15 cellular contexts compared by ENCODE assay signal in the genomic region with DNA sequence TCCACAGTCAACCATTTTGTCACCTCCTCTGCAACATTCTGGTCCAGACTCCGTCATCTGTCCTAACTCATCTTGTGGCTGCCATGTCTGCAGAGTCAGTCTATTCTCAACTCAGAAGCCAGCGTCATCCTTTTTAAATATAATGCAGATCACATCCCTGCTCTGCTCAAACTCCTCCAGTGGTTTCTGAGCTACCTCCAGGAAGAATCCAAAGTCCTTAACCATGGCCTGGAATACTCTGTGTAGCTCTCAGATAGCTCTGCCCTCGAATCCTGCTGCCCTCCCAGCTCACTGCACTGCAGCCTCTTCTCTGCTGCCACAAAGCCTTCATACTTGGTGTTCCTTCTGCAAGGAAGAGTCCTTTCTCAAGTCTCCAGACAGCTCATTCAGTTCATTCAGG.
A peak's percentile ranks its signal among the peaks of the same experiment; 100 is the strongest.
DNase-seq lines count a peak whose midpoint lies in the region; ATAC-seq and TF ChIP-seq lines count a peak whose summit lies in the region.
"Had no signal": no experiment of that assay in that cellular context is flagged by ENCODE, and none has a peak within 500 bp of the region (broad histone marks: within the 10 kb centered on the region; RNA-seq: fewer than 3 reads in every experiment).

No MANE protein-coding gene starts in this region.

- peaks cover 15% of the 10 kb centered on the region in 2 experiments for H3K4me1 ChIP-seq in trophoblast cell (ENCODE audit: control insufficient read depth in 1 of 2, insufficient read depth in 2 of 2, low read length in 2 of 2)

- WGBS in trophoblast cell (ENCODE audit: extremely low coverage, insufficient coverage, insufficient read length): no CpG with 5 or more reads among the region's 3 CpGs

- H3K27me3 ChIP-seq in trophoblast cell (ENCODE audit: insufficient read depth, low read length): no peaks in the 10 kb centered on the region

- peaks cover 1% of the 10 kb centered on the region for H3K9me3 ChIP-seq in trophoblast cell (ENCODE audit: insufficient read depth, low read depth, low read length)

- peak overlapping the region; percentile 4 for H2AK5ac ChIP-seq in trophoblast cell (ENCODE audit: low read length)

- H2BK12ac ChIP-seq in trophoblast cell (ENCODE audit: low read length): no peak overlapping the region

- no peak overlapping the region for H2AFZ ChIP-seq in trophoblast cell (ENCODE audit: insufficient read depth, low read length, poor library complexity)

- no peak overlapping the region for H3K23ac ChIP-seq in trophoblast cell (ENCODE audit: low read length)

- H3K27ac ChIP-seq in trophoblast cell (ENCODE audit: low read depth, low read length) (no peak overlapping the region), caudate nucleus (ENCODE audit: low read depth, low read length) (no peak overlapping the region)

- no peak overlapping the region for H4K8ac ChIP-seq in trophoblast cell (ENCODE audit: low read depth, low read length)

- H3K79me1 ChIP-seq in trophoblast cell (ENCODE audit: low read length): peaks cover 10% of the 10 kb centered on the region

- H3K14ac ChIP-seq in trophoblast cell (ENCODE audit: low read length): no peak overlapping the region

- no peak overlapping the region for H4K12ac ChIP-seq in trophoblast cell (ENCODE audit: low read depth, low read length)

- H3K9me3 Mint-ChIP-seq in stimulated activated naive CD8-positive, alpha-beta T cell treated with anti-CD3 and anti-CD28 coated beads, Interleukin-15, Interleukin-2, amounts not matched to agents 100 ng/mL and 50 ng/mL, for 24 hours: peaks cover 6% of the 10 kb centered on the region
- no peaks in the 10 kb centered on the region for H3K9me3 Mint-ChIP-seq in endothelial cell (ENCODE audit: unreplicated experiment)

- no peaks in the 10 kb centered on the region for H3K79me2 ChIP-seq in trophoblast cell (ENCODE audit: control insufficient read depth, insufficient read depth, low read length, poor library complexity)

- DNase-seq in stimulated activated naive CD8-positive, alpha-beta T cell treated with anti-CD3 and anti-CD28 coated beads, Interleukin-15, Interleukin-2, amounts not matched to agents 100 U/mL and 50 U/mL, for 24 hours: no peak
- no peak for DNase-seq in endothelial cell (ENCODE audit: low spot score)
- no peak for DNase-seq in trophoblast cell
- no peak for DNase-seq in MV-4-11 (lab: John Stamatoyannopoulos, UW)
- no peak for DNase-seq in caudate nucleus (lab: John Stamatoyannopoulos, UW)
- DNase-seq: C1 segment of cervical spinal cord; CD4-positive, alpha-beta memory T cell; DMS153; DMS79 treated with DMSO at 0.1 percent for 48 hours; GDM1; IMR-90 had no signal

- no peaks in the 10 kb centered on the region for H3K36me3 Mint-ChIP-seq in stimulated activated naive CD8-positive, alpha-beta T cell treated with anti-CD3 and anti-CD28 coated beads, Interleukin-15, Interleukin-2, amounts not matched to agents 100 ng/mL and 50 ng/mL, for 24 hours (ENCODE audit: low read depth)
- peaks cover 10% of the 10 kb centered on the region for H3K36me3 Mint-ChIP-seq in endothelial cell (ENCODE audit: low read depth, unreplicated experiment)
- H3K36me3 Mint-ChIP-seq: CD4-positive, alpha-beta memory T cell had no signal

- no peak overlapping the region for H3K4me3 Mint-ChIP-seq in stimulated activated naive CD8-positive, alpha-beta T cell treated with anti-CD3 and anti-CD28 coated beads, Interleukin-15, Interleukin-2, amounts not matched to agents 100 ng/mL and 50 ng/mL, for 24 hours
- no peak overlapping the region for H3K4me3 Mint-ChIP-seq in endothelial cell (ENCODE audit: unreplicated experiment)
- H3K4me3 Mint-ChIP-seq: B cell; CD4-positive, alpha-beta memory T cell had no signal

- H3K9ac ChIP-seq in trophoblast cell (ENCODE audit: low read length): no peak overlapping the region

- ATAC-seq in stimulated activated naive CD8-positive, alpha-beta T cell treated with anti-CD3 and anti-CD28 coated beads, Interleukin-15, Interleukin-2, amounts not matched to agents 100 U/mL and 50 U/mL, for 24 hours: no peak
- no peak for ATAC-seq in HG03565 (IDR thresholded peaks at IDR 0.05; ENCODE audit: unreplicated experiment)
- ATAC-seq: HCT116 had no signal

- H4K91ac ChIP-seq in trophoblast cell (ENCODE audit: low read depth, low read length): no peak overlapping the region

- H3K4me1 Mint-ChIP-seq in stimulated activated naive CD8-positive, alpha-beta T cell treated with anti-CD3 and anti-CD28 coated beads, Interleukin-15, Interleukin-2, amounts not matched to agents 100 ng/mL and 50 ng/mL, for 24 hours (ENCODE audit: low read depth): peaks cover 24% of the 10 kb centered on the region
- peaks cover 55% of the 10 kb centered on the region for H3K4me1 Mint-ChIP-seq in endothelial cell (ENCODE audit: unreplicated experiment)

- no peak overlapping the region for H3K4me2 ChIP-seq in trophoblast cell (ENCODE audit: low read length)

- no peak overlapping the region for H3K18ac ChIP-seq in trophoblast cell (ENCODE audit: low read length)

- no peak overlapping the region for H3K4ac ChIP-seq in trophoblast cell (ENCODE audit: low read depth, low read length)

- H2BK5ac ChIP-seq in trophoblast cell (ENCODE audit: low read depth, low read length, poor library complexity): no peak overlapping the region

- H3K4me3 ChIP-seq in trophoblast cell (ENCODE audit: low read depth, low read length): no peak overlapping the region

- H3K27me3 Mint-ChIP-seq in stimulated activated naive CD8-positive, alpha-beta T cell treated with anti-CD3 and anti-CD28 coated beads, Interleukin-15, Interleukin-2, amounts not matched to agents 100 ng/mL and 50 ng/mL, for 24 hours: no peaks in the 10 kb centered on the region
- peaks cover 10% of the 10 kb centered on the region for H3K27me3 Mint-ChIP-seq in endothelial cell (ENCODE audit: unreplicated experiment)
- H3K27me3 Mint-ChIP-seq: B cell; CD4-positive, alpha-beta memory T cell had no signal

- H3K36me3 ChIP-seq in trophoblast cell (ENCODE audit: control insufficient read depth in 1 of 2, insufficient read depth in 2 of 2, low read length in 2 of 2): no peaks in the 10 kb centered on the region

- H2BK120ac ChIP-seq in trophoblast cell (ENCODE audit: insufficient read depth, low read length, poor library complexity): no peak overlapping the region

- peak overlapping the region; percentile 10 for H3K27ac Mint-ChIP-seq in stimulated activated naive CD8-positive, alpha-beta T cell treated with anti-CD3 and anti-CD28 coated beads, Interleukin-15, Interleukin-2, amounts not matched to agents 100 ng/mL and 50 ng/mL, for 24 hours
- peak overlapping the region; percentile 85 for H3K27ac Mint-ChIP-seq in endothelial cell (ENCODE audit: unreplicated experiment)
- H3K27ac Mint-ChIP-seq: B cell had no signal

- TF ChIP-seq CTCF in endothelial cell (IDR thresholded peaks at IDR 0.05; ENCODE audit: unreplicated experiment): no peak
